In genomic region chr12:132300789-132301722, GRCh38 we compare ENCODE assay signal across 24 cellular contexts. TPM values are rescaled to one million over a fixed set of nuclear protein-coding genes. Genes with fewer than 3 reads are reported as not detected.
DNase-seq lines count a peak whose midpoint lies in the region; ATAC-seq, FAIRE-seq and TF ChIP-seq lines count a peak whose summit lies in the region.
"Had no signal": no experiment of that assay in that cellular context is flagged by ENCODE, and none has a peak within 500 bp of the region (broad histone marks: within the 10 kb centered on the region; RNA-seq: fewer than 3 reads in every experiment).

No MANE protein-coding gene starts in this region.

- H3K9me3 ChIP-seq in A549 (peaks cover 4% of the 10 kb centered on the region; the same call in 1 of the 3 replicates), K562 (replicated peaks; ENCODE audit: control insufficient read depth, insufficient read depth, low read depth, low read length) (no peaks in the 10 kb centered on the region; the same call in 1 of the 2 replicates), lower lobe of right lung (no peaks in the 10 kb centered on the region)
- peaks cover 24 to 65% (median 56%) of the 10 kb centered on the region in 11 experiments for H3K9me3 ChIP-seq in BLaER1 treated with 17β-estradiol and CSF1 and Interleukin-3, amounts not matched to agents 10 nM and 100 nM (replicated peaks in 1 of 11)
- H3K9me3 ChIP-seq: SJSA1 had no signal

- H4K20me1 ChIP-seq in BLaER1 treated with 17β-estradiol and CSF1 and Interleukin-3, amounts not matched to agents 10 nM and 100 nM = no peaks in the 10 kb centered on the region
- no peaks in the 10 kb centered on the region for H4K20me1 ChIP-seq in K562 (replicated peaks; ENCODE audit: control insufficient read depth, insufficient read depth, low read length)

- no TSS peak for BruUV-seq in K562 (replicated peaks; lab: Mats Ljungman, UMichigan)

- no peak for TF ChIP-seq POLR2A in A549 (IDR thresholded peaks at IDR 0.05; ENCODE audit: low read length)
- TF ChIP-seq POLR2A in K562 (conservative IDR thresholded peaks at IDR 0.05) = no peak

- TF ChIP-seq RAD21 in A549 (conservative IDR thresholded peaks at IDR 0.05 in 1 of 2, IDR thresholded peaks at IDR 0.05 in 1 of 2) (no peak), K562 (CRISPR knock-in tag; conservative IDR thresholded peaks at IDR 0.05 in 1 of 2, IDR thresholded peaks at IDR 0.05 in 1 of 2) (no peak)

- DNase-seq in A549 (ENCODE audit: low read depth in 1 of 2, low spot score in 1 of 2) (no peak), K562 (ENCODE audit: extremely low read depth in 1 of 4, low spot score in 3 of 4) (no peak), lower lobe of right lung (peak; percentile 28), Ammon's horn (ENCODE audit: low spot score) (no peak), NCI-H2171 treated with DMSO at 0.1 percent for 48 hours (lab: John Stamatoyannopoulos, UW) (no peak)
- DNase-seq: CD4-positive, alpha-beta memory T cell; DND-41; GDM1; HFFc6; IMR-90; Kasumi-1; MM.1S; NCI-H1105 treated with DMSO at 0.1 percent for 48 hours; NCI-H1694 treated with DMSO at 0.1 percent for 48 hours; NCI-H446; NCI-H69; SW 1271 had no signal

- H3K4me1 ChIP-seq in A549 = no peaks in the 10 kb centered on the region
- H3K4me1 ChIP-seq in BLaER1 treated with 17β-estradiol and CSF1 and Interleukin-3, amounts not matched to agents 10 nM and 100 nM = peaks cover 0 to 14% (median 9%) of the 10 kb centered on the region in 10 experiments; a peak in 12 of 20 replicates
- peaks cover 0 to 6% of the 10 kb centered on the region in 2 experiments; a peak in 2 of 5 replicates for H3K4me1 ChIP-seq in K562 (replicated peaks in 1 of 2; ENCODE audit: control insufficient read depth in 2 of 2, insufficient read depth in 2 of 2, low read length in 2 of 2)
- no peaks in the 10 kb centered on the region for H3K4me1 ChIP-seq in lower lobe of right lung
- H3K4me1 ChIP-seq: SJSA1 had no signal

- POLR2A ChIA-PET in A549 (lab: Yijun Ruan, JAX) (no interaction called here), K562 (lab: Yijun Ruan, JAX) (no interaction called here)

- CTCF ChIA-PET in A549 (lab: Yijun Ruan, JAX) (no interaction called here), K562 (lab: Yijun Ruan, JAX; ENCODE audit: low intra/inter-chr PET ratio) (no interaction called here)

- H3K4me3 ChIP-seq in A549 (no peak overlapping the region), K562 (no peak overlapping the region), lower lobe of right lung (no peak overlapping the region)
- no peak overlapping the region for H3K4me3 ChIP-seq in BLaER1 treated with 17β-estradiol and CSF1 and Interleukin-3, amounts not matched to agents 10 nM and 100 nM
- H3K4me3 ChIP-seq: GM12878, SJSA1 had no signal

- no peaks in the 10 kb centered on the region for H3K9me1 ChIP-seq in K562 (ENCODE audit: control insufficient read depth, insufficient read depth, low read length)

- H3K4me2 ChIP-seq in A549 (no peak overlapping the region), K562 (ENCODE audit: insufficient read depth, low read length) (no peak overlapping the region)
- peak overlapping the region in 8 of 11 experiments; percentile 28 to 56 (median 42); a peak in 14 of 22 replicates for H3K4me2 ChIP-seq in BLaER1 treated with 17β-estradiol and CSF1 and Interleukin-3, amounts not matched to agents 10 nM and 100 nM

- intact Hi-C loops in K562 (cut with micrococcal nuclease) = no loop called here
- intact Hi-C loops in lower lobe of right lung (cut with DNase I) = no loop called here

- WGBS in A549 (ENCODE audit: missing lambda C conversion rate) = 52% methylated on average over 23 of the region's 26 CpGs
- WGBS in K562 (ENCODE audit: insufficient coverage, low coverage, missing lambda C conversion rate) = 12% methylated on average over 21 of the region's 26 CpGs

- in situ Hi-C loops in K562 (cut with MboI) = no loop called here

- FAIRE-seq in A549 (lab: Jason Lieb, UNC) (no peak), K562 (lab: Jason Lieb, UNC) (no peak)
- FAIRE-seq: GM12878, GM18507, H1 had no signal

- no peak overlapping the region for H2AFZ ChIP-seq in K562 (ENCODE audit: low read depth, low read length)

- H3K27me3 ChIP-seq in BLaER1 treated with 17β-estradiol and CSF1 and Interleukin-3, amounts not matched to agents 10 nM and 100 nM = peaks cover 7 to 16% (median 10%) of the 10 kb centered on the region in 11 experiments; a peak in 15 of 22 replicates
- H3K27me3 ChIP-seq in K562 (ENCODE audit: control insufficient read depth in 2 of 2, insufficient read depth in 2 of 2, low read length in 2 of 2) (peaks cover 0 to 10% of the 10 kb centered on the region in 2 experiments; a peak in 2 of 5 replicates), lower lobe of right lung (ENCODE audit: low read depth) (peaks cover 12% of the 10 kb centered on the region)
- H3K27me3 ChIP-seq: SJSA1 had no signal

- no peak overlapping the region; a peak in 1 of 22 replicates for H3K9ac ChIP-seq in BLaER1 treated with 17β-estradiol and CSF1 and Interleukin-3, amounts not matched to agents 10 nM and 100 nM
- H3K9ac ChIP-seq in K562 (ENCODE audit: insufficient read depth in 1 of 2, low read depth in 2 of 2, low read length in 2 of 2) = no peak overlapping the region

- H3K27ac ChIP-seq in A549 (no peak overlapping the region), K562 (ENCODE audit: extremely low read depth, low read depth, low read length) (no peak overlapping the region), lower lobe of right lung (no peak overlapping the region)
- peak overlapping the region in 1 of 11 experiments; percentile 58; a peak in 1 of 22 replicates for H3K27ac ChIP-seq in BLaER1 treated with 17β-estradiol and CSF1 and Interleukin-3, amounts not matched to agents 10 nM and 100 nM
- H3K27ac ChIP-seq: SJSA1 had no signal

- H3K79me2 ChIP-seq in K562 (ENCODE audit: control insufficient read depth, insufficient read depth, low read length) = no peaks in the 10 kb centered on the region

- no peaks in the 10 kb centered on the region for H3K36me3 ChIP-seq in BLaER1 treated with 17β-estradiol and CSF1 and Interleukin-3, amounts not matched to agents 10 nM and 100 nM
- H3K36me3 ChIP-seq in K562 (ENCODE audit: control insufficient read depth, insufficient read depth, low read length) (no peaks in the 10 kb centered on the region), lower lobe of right lung (no peaks in the 10 kb centered on the region)
- H3K36me3 ChIP-seq: SJSA1 had no signal

- TF ChIP-seq CTCF in A549 (IDR thresholded peaks at IDR 0.05) (no peak), K562 (IDR thresholded peaks at IDR 0.05 in 2 of 3, conservative IDR thresholded peaks at IDR 0.05 in 1 of 3; ENCODE audit: insufficient read depth in 2 of 3, low read depth in 1 of 3, low read length in 3 of 3) (no peak), lower lobe of right lung (IDR thresholded peaks at IDR 0.05) (no peak)

- ATAC-seq in A549 (peak; percentile 63), K562 (no peak), lower lobe of right lung (no peak), GM18858 (IDR thresholded peaks at IDR 0.05; ENCODE audit: unreplicated experiment) (no peak)
- ATAC-seq: GM12878 had no signal

- no peak for TF ChIP-seq EP300 in A549 (IDR thresholded peaks at IDR 0.05)
- TF ChIP-seq EP300 in K562 (IDR thresholded peaks at IDR 0.05; ENCODE audit: low read length) = no peak

TF ChIP-seq in A549, 52 proteins besides CTCF, POLR2A, EP300 and RAD21 (continues in another document):
- TF ChIP-seq CBX8 (IDR thresholded peaks at IDR 0.05) (no peak), ESRRA (IDR thresholded peaks at IDR 0.05; ENCODE audit: borderline replicate concordance, low read length) (no peak), HEYL (CRISPR knock-in tag; IDR thresholded peaks at IDR 0.05) (no peak), KDM1A (IDR thresholded peaks at IDR 0.05; ENCODE audit: low read depth) (no peak), RFX5 (IDR thresholded peaks at IDR 0.05) (no peak), EHF (CRISPR knock-in tag; IDR thresholded peaks at IDR 0.05) (no peak), PHF8 (IDR thresholded peaks at IDR 0.05; ENCODE audit: borderline replicate concordance, low read depth) (no peak), CHD4 (IDR thresholded peaks at IDR 0.05; ENCODE audit: borderline replicate concordance) (no peak), JUNB (IDR thresholded peaks at IDR 0.05) (no peak)

TF ChIP-seq in K562, 482 proteins besides CTCF, POLR2A, EP300 and RAD21:
- TF ChIP-seq HMBOX1 (IDR thresholded peaks at IDR 0.05) (peak; percentile 56; the same call in 1 of the 2 replicates), HLTF (IDR thresholded peaks at IDR 0.05) (no peak)
TF ChIP-seq in K562: peak in this region for 1.

RNA-seq across cellular contexts. Expression of gene GALNT9, which starts 28.3 kb away (rescaled TPM):
- polyA plus RNA-seq in A549 (2011; rRNA removed) = 0.25 and 0.66 TPM in 2 replicates
- polyA plus RNA-seq in A549 (2012; cell fraction: cytosol; rRNA removed) = 0.52 and 0.78 TPM in 2 replicates
- polyA plus RNA-seq in A549 (2012; cell fraction: nucleus; rRNA removed) = 1.3 and 1.8 TPM in 2 replicates
- 1.8 to 2.8 TPM (median 2.1 TPM) in 3 replicates for polyA plus RNA-seq in A549 (2017; fragmentation: RNase III; extraction: RNeasy Plus Mini Kit Qiagen cat#74134 plus additional on column Dnase treatment)
- polyA minus RNA-seq in A549 (2011; rRNA and poly(A)+ RNA removed) = 0.62 and 1.8 TPM in 2 replicates
- total RNA-seq in K562 (2011; cell fraction: chromatin; rRNA removed; ENCODE audit: low replicate concordance) = not detected in 2 replicates
- not detected in 2 replicates for total RNA-seq in K562 (2011; cell fraction: nucleolus; rRNA removed)
- total RNA-seq in K562 (2011; cell fraction: nucleoplasm; rRNA removed) = not detected in 2 replicates
- total RNA-seq in K562 (2014; rRNA removed) = not detected in 2 replicates
- total RNA-seq in K562 (2014; rRNA removed; fragmentation: Illumina TruSeq; extraction: Trizol) = not detected in 2 replicates
- total RNA-seq in K562 (2015; rRNA removed; fragmentation: Illumina TruSeq; extraction: Trizol) = not detected in 2 replicates
- total RNA-seq in K562 (2021) = not detected in 2 replicates
- not detected in 2 replicates for polyA plus RNA-seq in K562 (2011; rRNA removed)
- not detected in 2 replicates for polyA plus RNA-seq in K562 (2011; cell fraction: cytosol; rRNA removed)
- polyA plus RNA-seq in K562 (2011; cell fraction: nucleus; rRNA removed) = not detected in 2 replicates
- 0.21 TPM in 1 of 2 replicates, not detected in the other for polyA plus RNA-seq in K562 (2012)
- polyA plus RNA-seq in K562 (2014; fragmentation: Illumina TruSeq; extraction: Trizol) = not detected in 2 replicates
- not detected for polyA plus RNA-seq in K562 (2014; fragmentation: Nextera tagmentation; extraction: Ambion mirVana)
- not detected in 2 replicates for polyA plus RNA-seq in K562 (2014; rRNA removed)
- not detected in 2 replicates for polyA minus RNA-seq in K562 (2011; rRNA and poly(A)+ RNA removed)
- not detected in 2 replicates for polyA minus RNA-seq in K562 (2011; cell fraction: cytosol; rRNA and poly(A)+ RNA removed)
- polyA minus RNA-seq in K562 (2011; cell fraction: nucleus; rRNA and poly(A)+ RNA removed) = not detected in 2 replicates
- not detected for total RNA-seq in lower lobe of right lung
- total RNA-seq: CD4-positive, alpha-beta memory T cell; GM12878; HFFc6; HT-29; SJSA1 had no signal

Comparison
In these comparisons a context has a peak if more than half of its experiments do, and no peak if none do; other contexts are left out.
1. ATAC-seq: peak in A549 (2 of 2); none in K562 (single experiment), lower lobe of right lung (0 of 2) and GM18858 (single experiment).
2. H3K4me2 ChIP-seq: peak in BLaER1 treated with 17β-estradiol and CSF1 and Interleukin-3, amounts not matched to agents 10 nM and 100 nM (8 of 11); none in A549 (single experiment) and K562 (single experiment).